ENCODE assay signal across 12 cellular contexts in the genomic region with DNA sequence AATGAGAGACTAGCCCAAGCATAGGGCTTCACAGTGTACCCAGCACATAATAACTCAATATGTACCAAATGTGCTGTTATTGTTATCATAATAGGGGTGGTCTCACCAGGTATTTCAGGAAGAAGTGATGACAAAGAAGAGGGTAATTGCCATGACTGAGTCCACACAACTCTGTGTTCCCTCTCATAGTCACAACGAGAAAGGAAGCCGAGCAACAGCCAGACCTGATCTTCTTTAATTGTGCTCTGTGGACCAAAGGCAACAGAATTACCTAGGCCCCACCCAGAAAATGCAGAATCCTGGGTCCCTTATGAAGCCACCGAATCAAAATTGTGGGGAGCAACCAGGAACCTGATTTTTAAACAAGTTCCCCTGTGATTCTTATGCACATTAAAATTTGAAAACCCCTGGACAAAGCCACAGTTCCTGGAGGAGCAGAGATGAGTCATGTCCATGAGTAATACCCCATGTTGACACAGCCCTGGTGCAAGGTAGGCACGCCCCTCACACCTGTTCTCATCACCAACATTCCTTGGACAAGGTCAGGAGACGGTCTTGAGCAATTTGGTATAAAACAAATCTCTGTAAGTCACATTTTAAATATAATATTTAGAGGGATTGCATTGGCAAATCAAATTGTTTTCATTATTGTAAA. TPM values are rescaled to one million over a fixed set of nuclear protein-coding genes. Genes with fewer than 3 reads are reported as not detected.
A peak's percentile ranks its signal among the peaks of the same experiment; 100 is the strongest.
DNase-seq lines count a peak whose midpoint lies in the region; TF ChIP-seq lines count a peak whose summit lies in the region.
"Had no signal": no experiment of that assay in that cellular context is flagged by ENCODE, and none has a peak within 500 bp of the region (broad histone marks: within the 10 kb centered on the region; RNA-seq: fewer than 3 reads in every experiment).

No MANE protein-coding gene starts in this region.

- H3K27me3 ChIP-seq in mucosa of stomach (ENCODE audit: control insufficient read depth, insufficient read depth, low read length) (no peaks in the 10 kb centered on the region), right atrium auricular region (no peaks in the 10 kb centered on the region)

- H3K9ac ChIP-seq in mucosa of stomach (ENCODE audit: low read length), result peak overlapping the region; percentile 22

- H3K36me3 ChIP-seq in mucosa of stomach (ENCODE audit: control insufficient read depth, insufficient read depth, low read length) (no peaks in the 10 kb centered on the region), right atrium auricular region (no peaks in the 10 kb centered on the region)

- TF ChIP-seq CTCF in right atrium auricular region (IDR thresholded peaks at IDR 0.05), result no peak

- DNase-seq in EL, result peak; percentile 58
- DNase-seq in NCI-H2196 (lab: John Stamatoyannopoulos, UW; ENCODE audit: unreplicated experiment), result peak; percentile 38
- DNase-seq in dermis blood vessel endothelial cell, result peak; percentile 43
- DNase-seq in activated CD4-positive, CD25-positive, alpha-beta regulatory T cell treated with anti-CD3 and anti-CD28 coated beads, Interleukin-2, amount 50 U/mL, for 72 hours, result no peak
- no peak for DNase-seq in right atrium auricular region (ENCODE audit: low spot score)
- DNase-seq in RPMI8226, result no peak
- DNase-seq in MV-4-11 (lab: John Stamatoyannopoulos, UW), result no peak
- DNase-seq: activated naive CD8-positive, alpha-beta T cell treated with anti-CD3 and anti-CD28 coated beads, Interleukin-2, amount 50 U/mL, for 24 hours; CD8-positive, alpha-beta T cell; erythroblast; stimulated activated CD8-positive, alpha-beta memory T cell treated with anti-CD3 and anti-CD28 coated beads, Interleukin-4, amount 100 ng/mL, for 48 hours had no signal

- no peak overlapping the region for H3K27ac ChIP-seq in right atrium auricular region

- no peak overlapping the region for H3K4me3 ChIP-seq in mucosa of stomach (ENCODE audit: low read length)
- no peak overlapping the region for H3K4me3 ChIP-seq in right atrium auricular region

- H3K4me1 ChIP-seq in mucosa of stomach (ENCODE audit: control insufficient read depth, insufficient read depth, low read length) (peaks cover 30% of the 10 kb centered on the region), right atrium auricular region (peaks cover 0 to 37% of the 10 kb centered on the region in 2 donors)

- H3K9me3 ChIP-seq in mucosa of stomach (ENCODE audit: control insufficient read depth, low read length) (no peaks in the 10 kb centered on the region), right atrium auricular region (no peaks in the 10 kb centered on the region)

RNA-seq across cellular contexts. Expression of a gene that starts 5.2 kb away (rescaled TPM):
- 0.19 and 0.85 TPM in 2 replicates for total RNA-seq in dermis blood vessel endothelial cell
- total RNA-seq in right atrium auricular region, result 10 to 100 TPM; 35.3 to 47.9 TPM
- total RNA-seq: CD8-positive, alpha-beta T cell had no signal

Comparison
In these comparisons a context has a peak if more than half of its experiments do, and no peak if none do; other contexts are left out.
1. DNase-seq: peak in EL (single experiment), NCI-H2196 (single experiment) and dermis blood vessel endothelial cell (single experiment); none in activated CD4-positive, CD25-positive, alpha-beta regulatory T cell treated with anti-CD3 and anti-CD28 coated beads, Interleukin-2, amount 50 U/mL, for 72 hours (single experiment), right atrium auricular region (single experiment), RPMI8226 (single experiment) and MV-4-11 (single experiment).
2. RNA of a gene that starts 5.2 kb away (total RNA-seq): 35.3 to 47.9 TPM in right atrium auricular region; 0.19 to 0.85 TPM in dermis blood vessel endothelial cell; every median in the first group is over 10 times any median in the second.